In the genomic region with DNA sequence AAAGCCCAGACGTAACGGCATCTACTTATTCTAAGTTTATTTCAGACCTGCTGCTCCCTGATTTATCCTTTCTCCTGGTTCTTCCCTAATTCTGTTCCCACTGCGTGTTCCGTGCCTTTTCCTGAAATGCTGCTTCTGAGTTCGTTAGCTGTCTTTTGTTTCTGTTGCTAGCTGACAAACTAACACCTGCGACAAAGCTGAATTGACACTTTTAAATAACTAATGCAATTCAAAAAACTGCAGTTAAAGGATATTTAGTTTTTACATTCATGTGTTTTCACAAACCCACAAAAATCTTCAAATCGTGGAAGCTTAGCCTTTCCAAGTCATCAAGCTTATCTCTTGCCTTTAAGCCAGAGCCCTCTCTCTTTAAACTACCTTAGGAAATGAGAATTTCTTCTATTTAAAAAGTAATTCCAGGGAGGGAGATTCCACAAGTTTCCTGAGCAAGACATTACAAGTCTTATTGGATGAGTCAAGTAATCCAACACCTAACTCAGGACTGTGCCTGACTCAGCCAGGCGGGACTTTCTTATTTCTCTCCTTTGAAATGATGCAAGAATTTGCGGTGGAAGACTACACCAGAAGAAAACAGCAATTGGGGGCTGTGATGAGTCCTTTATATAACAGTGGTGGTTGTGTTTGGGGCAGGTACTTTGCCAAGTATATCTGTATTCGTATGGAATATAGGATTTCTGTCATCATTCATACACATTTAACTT, we compare ENCODE assay signal across 9 cellular contexts. TPM values are rescaled to one million over a fixed set of nuclear protein-coding genes. Genes with fewer than 3 reads are reported as not detected.
DNase-seq lines count a peak whose midpoint lies in the region; ATAC-seq and TF ChIP-seq lines count a peak whose summit lies in the region.
"Had no signal": no experiment of that assay in that cellular context is flagged by ENCODE, and none has a peak within 500 bp of the region (broad histone marks: within the 10 kb centered on the region; RNA-seq: fewer than 3 reads in every experiment).

No MANE protein-coding gene starts in this region.

- intact Hi-C loops in activated T-helper 1 cell treated with anti-CD3 and anti-CD28 coated beads, Interleukin-12 subunit alpha, Interleukin-12 subunit beta, Interleukin-2, Interleukin-4 antibody, amounts not matched to agents 30 ng/mL and 10 ng/mL and 1 ng/mL, durations not matched to agents 14 hours and 24 hours and 36 hours (cut with micrococcal nuclease): no loop called here

- peak; percentile 35 to 39 for ATAC-seq in activated CD4-positive, CD25-positive, alpha-beta regulatory T cell treated with anti-CD3 and anti-CD28 coated beads, Interleukin-2, amount 50 U/mL, for 24 hours
- ATAC-seq in HG03378 (IDR thresholded peaks at IDR 0.05; ENCODE audit: unreplicated experiment): no peak

- H3K36me3 Mint-ChIP-seq in activated T-helper 1 cell treated with anti-CD3 and anti-CD28 coated beads, Interleukin-12 subunit alpha, Interleukin-12 subunit beta, Interleukin-2, Interleukin-4 antibody, amounts not matched to agents 30 ng/mL and 10 ng/mL and 1 ng/mL, durations not matched to agents 14 hours and 24 hours and 36 hours (ENCODE audit: low read depth): no peaks in the 10 kb centered on the region
- H3K36me3 Mint-ChIP-seq in type B pancreatic cell: no peaks in the 10 kb centered on the region

- H3K4me3 ChIP-seq in fibroblast of mammary gland (ENCODE audit: control insufficient read depth, low read depth, low read length): no peak overlapping the region

- H3K4me3 Mint-ChIP-seq in activated T-helper 1 cell treated with anti-CD3 and anti-CD28 coated beads, Interleukin-12 subunit alpha, Interleukin-12 subunit beta, Interleukin-2, Interleukin-4 antibody, amounts not matched to agents 30 ng/mL and 10 ng/mL and 1 ng/mL, durations not matched to agents 14 hours and 24 hours and 36 hours: no peak overlapping the region
- H3K4me3 Mint-ChIP-seq in type B pancreatic cell: no peak overlapping the region

- no peak for DNase-seq in activated CD4-positive, CD25-positive, alpha-beta regulatory T cell (lab: John Stamatoyannopoulos, UW)
- DNase-seq in RKO (ENCODE audit: low spot score) (peak; percentile 93), fibroblast of mammary gland (ENCODE audit: low read depth) (peak; percentile 97), smooth muscle cell of the brain vasculature (ENCODE audit: low read depth, low spot score) (peak; percentile 56), type B pancreatic cell (ENCODE audit: extremely low spot score, unreplicated experiment) (no peak)
- no peak for DNase-seq in activated T-helper 1 cell treated with anti-CD3 and anti-CD28 coated beads, Interleukin-12 subunit alpha, Interleukin-12 subunit beta, Interleukin-2, Interleukin-4 antibody, amounts not matched to agents 30 ng/mL and 10 ng/mL and 1 ng/mL, durations not matched to agents 14 hours and 24 hours and 36 hours (ENCODE audit: low spot score)
- DNase-seq: MM.1S had no signal

- no peaks in the 10 kb centered on the region for H3K9me3 Mint-ChIP-seq in activated T-helper 1 cell treated with anti-CD3 and anti-CD28 coated beads, Interleukin-12 subunit alpha, Interleukin-12 subunit beta, Interleukin-2, Interleukin-4 antibody, amounts not matched to agents 30 ng/mL and 10 ng/mL and 1 ng/mL, durations not matched to agents 14 hours and 24 hours and 36 hours
- H3K9me3 Mint-ChIP-seq in type B pancreatic cell: no peaks in the 10 kb centered on the region

- peaks cover 4% of the 10 kb centered on the region for H3K4me1 Mint-ChIP-seq in activated T-helper 1 cell treated with anti-CD3 and anti-CD28 coated beads, Interleukin-12 subunit alpha, Interleukin-12 subunit beta, Interleukin-2, Interleukin-4 antibody, amounts not matched to agents 30 ng/mL and 10 ng/mL and 1 ng/mL, durations not matched to agents 14 hours and 24 hours and 36 hours (ENCODE audit: low read depth)
- H3K4me1 Mint-ChIP-seq in type B pancreatic cell (ENCODE audit: unreplicated experiment): peaks cover 30% of the 10 kb centered on the region

- H3K27me3 Mint-ChIP-seq in activated T-helper 1 cell treated with anti-CD3 and anti-CD28 coated beads, Interleukin-12 subunit alpha, Interleukin-12 subunit beta, Interleukin-2, Interleukin-4 antibody, amounts not matched to agents 30 ng/mL and 10 ng/mL and 1 ng/mL, durations not matched to agents 14 hours and 24 hours and 36 hours (ENCODE audit: insufficient read depth): peaks cover 8% of the 10 kb centered on the region
- peaks cover 3% of the 10 kb centered on the region for H3K27me3 Mint-ChIP-seq in type B pancreatic cell

- TF ChIP-seq CTCF in fibroblast of mammary gland (conservative IDR thresholded peaks at IDR 0.05; ENCODE audit: control insufficient read depth, insufficient read depth, low read depth, low read length): no peak
- TF ChIP-seq CTCF in type B pancreatic cell (conservative IDR thresholded peaks at IDR 0.05): no peak

- no peak overlapping the region for H3K27ac Mint-ChIP-seq in activated T-helper 1 cell treated with anti-CD3 and anti-CD28 coated beads, Interleukin-12 subunit alpha, Interleukin-12 subunit beta, Interleukin-2, Interleukin-4 antibody, amounts not matched to agents 30 ng/mL and 10 ng/mL and 1 ng/mL, durations not matched to agents 14 hours and 24 hours and 36 hours
- H3K27ac Mint-ChIP-seq in type B pancreatic cell: no peak overlapping the region

RNA-seq across cellular contexts. Expression of a gene that starts 6.3 kb away (rescaled TPM):
- 10.6 and 13.4 TPM in 2 replicates for total RNA-seq in activated T-helper 1 cell treated with anti-CD3 and anti-CD28 coated beads, Interleukin-12 subunit alpha, Interleukin-12 subunit beta, Interleukin-2, Interleukin-4 antibody, amounts not matched to agents 30 ng/mL and 10 ng/mL and 1 ng/mL, durations not matched to agents 14 hours and 24 hours and 36 hours
- total RNA-seq in type B pancreatic cell (ENCODE audit: low replicate concordance): 1.4 and 3.2 TPM in 2 replicates

Comparison
In these comparisons a context has a peak if more than half of its experiments do, and no peak if none do; other contexts are left out.
1. DNase-seq: peak in RKO (single experiment), fibroblast of mammary gland (single experiment) and smooth muscle cell of the brain vasculature (single experiment); none in activated CD4-positive, CD25-positive, alpha-beta regulatory T cell (0 of 4), activated T-helper 1 cell treated with anti-CD3 and anti-CD28 coated beads, Interleukin-12 subunit alpha, Interleukin-12 subunit beta, Interleukin-2, Interleukin-4 antibody, amounts not matched to agents 30 ng/mL and 10 ng/mL and 1 ng/mL, durations not matched to agents 14 hours and 24 hours and 36 hours (single experiment) and type B pancreatic cell (single experiment).